Comparison of ENCODE assay signal across 8 cellular contexts in the genomic region with DNA sequence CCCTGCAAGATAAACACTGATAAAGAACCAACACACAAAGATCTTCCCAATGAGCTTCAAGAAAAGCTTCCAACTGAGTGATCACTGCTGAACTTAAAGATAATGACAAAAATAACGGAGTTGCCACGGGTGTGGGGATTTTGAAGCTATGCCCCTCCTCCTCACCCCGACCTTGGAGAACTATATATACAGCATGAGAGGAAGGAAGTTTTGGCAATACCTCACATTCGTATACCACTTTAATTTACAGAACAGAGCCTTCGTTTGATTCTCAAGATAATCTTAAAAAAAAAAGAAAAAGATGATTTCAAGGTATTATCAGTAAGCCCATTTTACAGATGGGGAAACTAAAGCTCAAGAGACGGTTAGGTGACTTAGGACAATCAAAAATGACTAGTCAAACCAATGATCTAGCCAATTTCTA. TPM values are rescaled to one million over a fixed set of nuclear protein-coding genes. Genes with fewer than 3 reads are reported as not detected.
A peak's percentile ranks its signal among the peaks of the same experiment; 100 is the strongest.
DNase-seq lines count a peak whose midpoint lies in the region; ATAC-seq and TF ChIP-seq lines count a peak whose summit lies in the region.

No MANE protein-coding gene starts in this region.

- H3K4me3 Mint-ChIP-seq in activated CD4-positive, alpha-beta memory T cell treated with anti-CD3 and anti-CD28 coated beads, Interleukin-2, amount 10 ng/mL, durations not matched to agents 7 days and 5 days = peak overlapping the region; percentile 82

- H3K27me3 ChIP-seq in heart left ventricle (no peaks in the 10 kb centered on the region), stomach smooth muscle (ENCODE audit: control insufficient read depth in 1 of 2, insufficient read depth in 2 of 2, low read length in 2 of 2) (no peaks in the 10 kb centered on the region)

- H3K27ac Mint-ChIP-seq in activated CD4-positive, alpha-beta memory T cell treated with anti-CD3 and anti-CD28 coated beads, Interleukin-2, amount 10 ng/mL, durations not matched to agents 7 days and 5 days = peak overlapping the region; percentile 86

- intact Hi-C loops in heart left ventricle (cut with DNase I) = loop anchor here in 3 of 10 donors (5.0 to 10.0 kb wide), 2 partner anchors 51 to 299 kb away; a partner anchor contains a TSS
- intact Hi-C loops in left cardiac atrium (cut with DNase I) = no loop called here

- H3K9me3 ChIP-seq in heart left ventricle (no peaks in the 10 kb centered on the region), stomach smooth muscle (ENCODE audit: control insufficient read depth in 2 of 2, low read length in 2 of 2) (no peaks in the 10 kb centered on the region)

- WGBS in heart left ventricle, 4 donors = 2 to 3% (median 3%) methylated on average over 6 of the region's 6 CpGs

- H3K27me3 Mint-ChIP-seq in activated CD4-positive, alpha-beta memory T cell treated with anti-CD3 and anti-CD28 coated beads, Interleukin-2, amount 10 ng/mL, durations not matched to agents 7 days and 5 days = no peaks in the 10 kb centered on the region

- CTCF ChIA-PET in activated CD4-positive, alpha-beta memory T cell treated with anti-CD3 and anti-CD28 coated beads, Interleukin-2, amount 10 ng/mL, durations not matched to agents 7 days and 5 days (lab: Charles Lee) = interaction anchor here (0.6 to 8.9 kb wide), 5 partner anchors 9 to 287 kb away, joined by 3 to 216 read pairs (median 4); no protein-coding TSS in a partner anchor

- H3K36me3 ChIP-seq in heart left ventricle (peaks cover 0 to 28% (median 20%) of the 10 kb centered on the region in 9 donors), stomach smooth muscle (ENCODE audit: control insufficient read depth in 2 of 2, insufficient read depth in 2 of 2, low read length in 2 of 2) (peaks cover 2 to 4% of the 10 kb centered on the region in 2 donors)

- H3K9me3 Mint-ChIP-seq in activated CD4-positive, alpha-beta memory T cell treated with anti-CD3 and anti-CD28 coated beads, Interleukin-2, amount 10 ng/mL, durations not matched to agents 7 days and 5 days = no peaks in the 10 kb centered on the region

- peak overlapping the region; percentile 86 to 98 for H3K9ac ChIP-seq in stomach smooth muscle (ENCODE audit: low read length in 2 of 2)

- H3K4me3 ChIP-seq in heart left ventricle (peak overlapping the region; percentile 57 to 96 (median 80)), iPS-11a (ENCODE audit: low read depth, low read length) (peak overlapping the region; percentile 94), stomach smooth muscle (ENCODE audit: low read length in 2 of 2) (peak overlapping the region; percentile 94 to 96)

- POLR2A ChIA-PET in activated CD4-positive, alpha-beta memory T cell treated with anti-CD3 and anti-CD28 coated beads, Interleukin-2, amount 10 ng/mL, durations not matched to agents 7 days and 5 days (lab: Charles Lee) = interaction anchor here (0.6 to 3.5 kb wide), 39 partner anchors 9 to 535 kb away, joined by 3 to 23 read pairs (median 3); a partner anchor contains a TSS

- peaks cover 40% of the 10 kb centered on the region for H3K4me1 Mint-ChIP-seq in activated CD4-positive, alpha-beta memory T cell treated with anti-CD3 and anti-CD28 coated beads, Interleukin-2, amount 10 ng/mL, durations not matched to agents 7 days and 5 days

- peaks cover 3 to 47% (median 29%) of the 10 kb centered on the region in 12 donors for H3K4me1 ChIP-seq in heart left ventricle
- H3K4me1 ChIP-seq in stomach smooth muscle (ENCODE audit: control insufficient read depth, insufficient read depth, low read length) = peaks cover 25% of the 10 kb centered on the region

- no peak for ATAC-seq in heart left ventricle
- ATAC-seq in left cardiac atrium = no peak
- no peak for ATAC-seq in HG03196 (IDR thresholded peaks at IDR 0.05; ENCODE audit: unreplicated experiment)

- peak overlapping the region; percentile 87 to 99 (median 97) for H3K27ac ChIP-seq in heart left ventricle
- H3K27ac ChIP-seq in stomach smooth muscle (ENCODE audit: low read length) = peak overlapping the region; percentile 98

- no peak for TF ChIP-seq POLR2A in heart left ventricle (IDR thresholded peaks at IDR 0.05)

- DNase-seq in heart left ventricle (no peak), left cardiac atrium (no peak), NCI-H187 (lab: John Stamatoyannopoulos, UW) (no peak)
- DNase-seq in activated CD4-positive, alpha-beta memory T cell treated with anti-CD3 and anti-CD28 coated beads, Interleukin-2, amount 10 ng/mL, durations not matched to agents 7 days and 5 days = no peak
- no peak for DNase-seq in NK-92 treated with Interleukin-12 subunit alpha and Interleukin-12 subunit beta, amount 100 ng/mL, for 24 hours (lab: John Stamatoyannopoulos, UW)

- peaks cover 25% of the 10 kb centered on the region for H3K36me3 Mint-ChIP-seq in activated CD4-positive, alpha-beta memory T cell treated with anti-CD3 and anti-CD28 coated beads, Interleukin-2, amount 10 ng/mL, durations not matched to agents 7 days and 5 days (ENCODE audit: low read depth)

- no peak for TF ChIP-seq CTCF in heart left ventricle (IDR thresholded peaks at IDR 0.05)

RNA-seq across cellular contexts. Expression of a gene that starts 0.7 kb away (rescaled TPM):
- total RNA-seq in heart left ventricle (100 to 1,000 TPM in 4 of 9 donors, 10 to 100 TPM in 5; 69.0 to 114 (median 98.3) TPM), left cardiac atrium (100 to 1,000 TPM in 1 of 2 donors, 10 to 100 TPM in 1; 89.1 to 102 TPM)
- polyA plus RNA-seq in heart left ventricle = 10 to 100 TPM; 40.1 to 41.3 TPM
- 10 to 100 TPM; 72.0 to 77.3 TPM for total RNA-seq in activated CD4-positive, alpha-beta memory T cell treated with anti-CD3 and anti-CD28 coated beads, Interleukin-2, amount 10 ng/mL, durations not matched to agents 7 days and 5 days

RNA-seq across cellular contexts. Expression of a gene that starts 50.3 kb away (rescaled TPM):
- total RNA-seq in heart left ventricle = 100 to 1,000 TPM; 235 to 362 (median 275) TPM
- 100 to 1,000 TPM in 1 of 2 donors, 10 to 100 TPM in 1; 56.4 to 398 TPM for polyA plus RNA-seq in heart left ventricle
- 100 to 1,000 TPM; 271 to 327 TPM for total RNA-seq in left cardiac atrium
- total RNA-seq in activated CD4-positive, alpha-beta memory T cell treated with anti-CD3 and anti-CD28 coated beads, Interleukin-2, amount 10 ng/mL, durations not matched to agents 7 days and 5 days = 100 to 1,000 TPM; 207 to 224 TPM

RNA-seq across cellular contexts. Expression of a gene that starts 56.7 kb away (rescaled TPM):
- total RNA-seq in heart left ventricle (1 to 10 TPM; 3.4 to 9.5 (median 8.4) TPM), left cardiac atrium (1 to 10 TPM; 7.5 to 7.8 TPM)
- 10 to 100 TPM in 1 of 2 donors, 1 to 10 TPM in 1; 5.4 to 13.3 TPM for polyA plus RNA-seq in heart left ventricle
- 1 to 10 TPM; 2.0 to 2.4 TPM for total RNA-seq in activated CD4-positive, alpha-beta memory T cell treated with anti-CD3 and anti-CD28 coated beads, Interleukin-2, amount 10 ng/mL, durations not matched to agents 7 days and 5 days
